ENCODE assay signal across 14 cellular contexts in genomic region chr3:66259721-66260255, GRCh38.
"Had no signal": no experiment of that assay in that cellular context is flagged by ENCODE, and none has a peak within 500 bp of the region (broad histone marks: within the 10 kb centered on the region; RNA-seq: fewer than 3 reads in every experiment).

No MANE protein-coding gene starts in this region.

- ATAC-seq: activated CD8-positive, alpha-beta T cell treated with anti-CD3 and anti-CD28 coated beads, Interleukin-2, amount 10 ng/mL, durations not matched to agents 7 days and 5 days; left lung; pancreas had no signal

- H3K27ac Mint-ChIP-seq: activated CD8-positive, alpha-beta T cell treated with anti-CD3 and anti-CD28 coated beads, Interleukin-2, amount 10 ng/mL, durations not matched to agents 7 days and 5 days had no signal

- H3K4me3 ChIP-seq: left lung, pancreas, smooth muscle cell, tibial nerve had no signal

- H3K27me3 ChIP-seq: left lung, pancreas, tibial nerve had no signal

- H3K4me3 Mint-ChIP-seq: activated CD8-positive, alpha-beta T cell treated with anti-CD3 and anti-CD28 coated beads, Interleukin-2, amount 10 ng/mL, durations not matched to agents 7 days and 5 days; central memory CD8-positive, alpha-beta T cell had no signal

- H3K9me3 ChIP-seq: left lung, pancreas, tibial nerve had no signal

- H3K9me3 Mint-ChIP-seq: central memory CD8-positive, alpha-beta T cell had no signal

- H3K4me1 ChIP-seq: left lung, pancreas had no signal

- DNase-seq: activated CD4-positive, alpha-beta T cell treated with anti-CD3 and anti-CD28 coated beads for 4 hours; activated CD8-positive, alpha-beta memory T cell treated with anti-CD3 and anti-CD28 coated beads, Interleukin-2, amount 50 U/mL, for 48 hours; activated CD8-positive, alpha-beta T cell treated with anti-CD3 and anti-CD28 coated beads, Interleukin-2, amount 10 ng/mL, durations not matched to agents 7 days and 5 days; activated naive CD4-positive, alpha-beta T cell treated with Interleukin-2 at 50 U/mL for 16 hours; cortex of kidney; effector memory CD4-positive, alpha-beta T cell; erythroblast; glutamatergic neuron; left lung; pancreas; T1000 had no signal

- H3K27ac ChIP-seq: left lung, pancreas, tibial nerve had no signal

- H3K36me3 ChIP-seq: pancreas had no signal

- H3K27me3 Mint-ChIP-seq: central memory CD8-positive, alpha-beta T cell had no signal
